In the genomic region with DNA sequence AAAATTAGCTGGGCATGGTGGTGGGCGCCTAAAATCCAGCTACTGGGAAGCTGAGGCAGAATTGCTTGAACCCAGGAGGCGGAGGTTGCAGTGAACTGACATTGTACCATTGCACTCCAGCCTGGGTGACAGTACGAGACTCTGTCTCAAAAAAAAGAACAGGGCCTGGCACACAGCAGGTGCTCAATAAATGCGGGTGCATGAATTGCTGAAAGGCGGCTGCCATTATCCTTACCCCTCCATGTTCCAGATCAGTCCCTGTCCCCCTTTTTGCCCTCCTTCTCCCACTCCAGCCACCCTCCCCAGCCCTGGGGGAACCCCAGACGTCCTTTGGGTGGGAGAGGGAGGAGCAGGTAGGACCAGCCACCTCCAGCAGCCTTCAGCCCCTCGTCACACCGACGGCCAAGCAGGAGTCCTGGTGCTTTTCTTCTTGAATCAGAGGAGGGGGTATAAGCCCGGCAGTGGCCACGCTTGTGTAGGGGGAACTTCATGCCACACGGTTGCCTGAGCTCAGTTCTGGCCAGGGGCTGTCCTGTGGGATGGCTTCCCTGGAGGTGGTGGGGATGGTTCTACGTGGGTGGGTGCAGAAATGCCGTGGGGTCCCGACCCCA, we compare ENCODE assay signal across 15 cellular contexts. TPM values are rescaled to one million over a fixed set of nuclear protein-coding genes. Genes with fewer than 3 reads are reported as not detected.
A peak's percentile ranks its signal among the peaks of the same experiment; 100 is the strongest.
DNase-seq lines count a peak whose midpoint lies in the region; ATAC-seq and TF ChIP-seq lines count a peak whose summit lies in the region.
"Had no signal": no experiment of that assay in that cellular context is flagged by ENCODE, and none has a peak within 500 bp of the region (broad histone marks: within the 10 kb centered on the region; RNA-seq: fewer than 3 reads in every experiment).

No MANE protein-coding gene starts in this region.

- no peaks in the 10 kb centered on the region for H3K36me3 ChIP-seq in skeletal muscle tissue (ENCODE audit: control insufficient read depth in 3 of 3, insufficient read depth in 3 of 3, low read length in 3 of 3)

- H3K4me3 ChIP-seq in AG04450 (ENCODE audit: low read depth, low read length) (no peak overlapping the region), skeletal muscle tissue (ENCODE audit: low read length in 3 of 3) (peak overlapping the region in 1 of 3 donors; percentile 22)

- H3K27ac Mint-ChIP-seq in MCF 10A (ENCODE audit: low read depth, unreplicated experiment) = peak overlapping the region; percentile 51
- H3K27ac Mint-ChIP-seq: activated CD4-positive, alpha-beta memory T cell treated with anti-CD3 and anti-CD28 coated beads for 36 hours; activated T-helper 2 cell treated with anti-CD3 and anti-CD28 coated beads, Interferon-gamma antibody, Interleukin-2, Interleukin-4, amounts not matched to agents 10 μg/mL and 5 μg/mL and 100 μg/mL, durations not matched to agents 14 hours and 24 hours and 36 hours; T-helper 2 cell treated with Interferon-gamma antibody and Interleukin-4, amounts not matched to agents 5 μg/mL and 100 μg/mL, for 36 hours had no signal

- no peak for ATAC-seq in HG02870 (IDR thresholded peaks at IDR 0.05; ENCODE audit: unreplicated experiment)
- no peak for ATAC-seq in GM18520 (IDR thresholded peaks at IDR 0.05; ENCODE audit: unreplicated experiment)
- ATAC-seq in GM21515 (IDR thresholded peaks at IDR 0.05; ENCODE audit: unreplicated experiment) = no peak

- H3K9me3 Mint-ChIP-seq in MCF 10A (ENCODE audit: unreplicated experiment) = no peaks in the 10 kb centered on the region
- H3K9me3 Mint-ChIP-seq: activated CD4-positive, alpha-beta memory T cell treated with anti-CD3 and anti-CD28 coated beads for 36 hours; activated T-helper 2 cell treated with anti-CD3 and anti-CD28 coated beads, Interferon-gamma antibody, Interleukin-2, Interleukin-4, amounts not matched to agents 10 μg/mL and 5 μg/mL and 100 μg/mL, durations not matched to agents 14 hours and 24 hours and 36 hours; T-helper 2 cell treated with Interferon-gamma antibody and Interleukin-4, amounts not matched to agents 5 μg/mL and 100 μg/mL, for 36 hours had no signal

- H3K27me3 Mint-ChIP-seq in MCF 10A (ENCODE audit: insufficient read depth, unreplicated experiment) = no peaks in the 10 kb centered on the region
- H3K27me3 Mint-ChIP-seq: activated CD4-positive, alpha-beta memory T cell treated with anti-CD3 and anti-CD28 coated beads for 36 hours had no signal

- peaks cover 19% of the 10 kb centered on the region for H3K4me1 Mint-ChIP-seq in MCF 10A (ENCODE audit: insufficient read depth, unreplicated experiment)

- POLR2A ChIA-PET in AG04450 (lab: Yijun Ruan, JAX) = no interaction called here
- POLR2A ChIA-PET in MCF 10A (lab: Yijun Ruan, JAX) = interaction anchor here (0.5 to 1.2 kb wide), 7 partner anchors 9 to 291 kb away, joined by 3 to 5 read pairs (median 3); no protein-coding TSS in a partner anchor

- no peaks in the 10 kb centered on the region for H3K27me3 ChIP-seq in AG04450 (ENCODE audit: control insufficient read depth, insufficient read depth, low read length)
- no peaks in the 10 kb centered on the region for H3K27me3 ChIP-seq in layer of hippocampus (ENCODE audit: control insufficient read depth, insufficient read depth, low read length)
- H3K27me3 ChIP-seq in skeletal muscle tissue (ENCODE audit: control insufficient read depth in 3 of 3, insufficient read depth in 3 of 3, low read length in 3 of 3) = no peaks in the 10 kb centered on the region

- peak overlapping the region; percentile 11 for H3K27ac ChIP-seq in AG04450 (ENCODE audit: low read depth, low read length)
- peak overlapping the region; percentile 93 for H3K27ac ChIP-seq in layer of hippocampus (ENCODE audit: low read depth, low read length)
- H3K27ac ChIP-seq in skeletal muscle tissue (ENCODE audit: low read depth, low read length) = peak overlapping the region; percentile 47
- H3K27ac ChIP-seq: epithelial cell of prostate had no signal

- CTCF ChIA-PET in AG04450 (lab: Charles Lee) = no interaction called here
- CTCF ChIA-PET in MCF 10A (lab: Yijun Ruan, JAX) = interaction anchor here (0.6 to 1.3 kb wide), 5 partner anchors 10 to 211 kb away, joined by 3 to 6 read pairs (median 3); no protein-coding TSS in a partner anchor

- peaks cover 16 to 29% (median 20%) of the 10 kb centered on the region in 3 donors for H3K4me1 ChIP-seq in skeletal muscle tissue (ENCODE audit: control insufficient read depth in 3 of 3, insufficient read depth in 3 of 3, low read length in 3 of 3)

- TF ChIP-seq CTCF in AG04450 (IDR thresholded peaks at IDR 0.05; ENCODE audit: low read depth, low read length) (no peak), MCF 10A (IDR thresholded peaks at IDR 0.05; ENCODE audit: unreplicated experiment) (no peak)

- BruUV-seq in MCF 10A (replicated peaks; lab: Mats Ljungman, UMichigan) = no TSS peak

- H3K36me3 Mint-ChIP-seq in MCF 10A (ENCODE audit: insufficient read depth, unreplicated experiment) = no peaks in the 10 kb centered on the region
- H3K36me3 Mint-ChIP-seq: activated CD4-positive, alpha-beta memory T cell treated with anti-CD3 and anti-CD28 coated beads for 36 hours had no signal

- H3K9ac ChIP-seq in skeletal muscle tissue (ENCODE audit: low read depth in 1 of 3, low read length in 3 of 3) = peak overlapping the region in 2 of 3 donors; percentile 59 to 64

- H3K9me3 ChIP-seq in AG04450 (ENCODE audit: control insufficient read depth, insufficient read depth, low read length) (peaks cover 5% of the 10 kb centered on the region; the same call in 1 of the 2 replicates), skeletal muscle tissue (ENCODE audit: control insufficient read depth in 3 of 3, low read length in 3 of 3) (no peaks in the 10 kb centered on the region)

- no peak for DNase-seq in AG04450 (ENCODE audit: low read depth, low spot score)
- no peak for DNase-seq in MCF 10A (ENCODE audit: unreplicated experiment)
- DNase-seq in stimulated activated CD4-positive, alpha-beta T cell treated with anti-CD3 and anti-CD28 coated beads, Interleukin-12 subunit alpha, Interleukin-12 subunit beta, amount 100 ng/mL, for 4 hours = no peak
- DNase-seq: activated CD4-positive, alpha-beta memory T cell treated with anti-CD3 and anti-CD28 coated beads for 36 hours; NCI-H1417 treated with DMSO at 0.1 percent for 48 hours; NCI-H510A; RPMI8226 had no signal

- H3K4me3 Mint-ChIP-seq in MCF 10A (ENCODE audit: unreplicated experiment) = no peak overlapping the region
- H3K4me3 Mint-ChIP-seq: activated CD4-positive, alpha-beta memory T cell treated with anti-CD3 and anti-CD28 coated beads for 36 hours; T-helper 2 cell treated with Interferon-gamma antibody and Interleukin-4, amounts not matched to agents 5 μg/mL and 100 μg/mL, for 36 hours had no signal

- intact Hi-C loops in MCF 10A (cut with micrococcal nuclease) = no loop called here

RNA-seq across cellular contexts. Expression of gene NFIC, which starts 20.4 kb away (rescaled TPM):
- polyA plus RNA-seq in AG04450 (2011; rRNA removed) = 3.9 and 7.7 TPM in 2 replicates
- polyA minus RNA-seq in AG04450 (2011; rRNA and poly(A)+ RNA removed) = 15.0 and 21.4 TPM in 2 replicates
- total RNA-seq in MCF 10A (2022) = 83.4 and 85.5 TPM in 2 replicates
- 8.4 TPM for total RNA-seq in skeletal muscle tissue

Comparison
In these comparisons a context has a peak if more than half of its experiments do, and no peak if none do; other contexts are left out.
1. H3K27ac ChIP-seq: peak in every context shown above with its lines; median percentile 93 in layer of hippocampus; 47 in skeletal muscle tissue; 11 in AG04450.